In the genomic region with DNA sequence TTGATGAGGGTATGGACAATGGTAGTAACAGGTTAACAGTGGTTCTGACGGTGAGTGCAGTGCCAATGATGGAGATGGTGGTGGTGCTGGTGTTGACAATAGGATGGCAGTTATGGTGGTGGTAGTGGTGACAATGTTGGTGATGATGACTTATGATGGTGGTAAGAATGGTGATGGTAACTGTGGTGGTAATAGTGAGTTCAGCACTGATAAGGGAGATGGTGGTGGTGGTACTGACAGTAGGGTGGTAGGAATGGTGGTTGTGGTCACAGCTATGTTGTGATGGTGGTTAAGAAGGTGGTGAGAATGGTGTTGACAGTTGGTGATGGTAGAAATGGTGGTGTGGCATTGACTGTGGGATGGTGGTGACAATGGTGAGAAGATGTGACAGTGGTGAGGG, we compare ENCODE assay signal across 19 cellular contexts. TPM values are rescaled to one million over a fixed set of nuclear protein-coding genes. Genes with fewer than 3 reads are reported as not detected.
DNase-seq lines count a peak whose midpoint lies in the region; ATAC-seq, FAIRE-seq and TF ChIP-seq lines count a peak whose summit lies in the region.
"Had no signal": no experiment of that assay in that cellular context is flagged by ENCODE, and none has a peak within 500 bp of the region (broad histone marks: within the 10 kb centered on the region; RNA-seq: fewer than 3 reads in every experiment).

No MANE protein-coding gene starts in this region.

- H3K14ac ChIP-seq in neuronal stem cell (ENCODE audit: low read length): no peak overlapping the region

- no peak for ATAC-seq in HG03432 (IDR thresholded peaks at IDR 0.05; ENCODE audit: unreplicated experiment)
- ATAC-seq: GM23338 had no signal

- no peak overlapping the region for H3K4me2 ChIP-seq in neuronal stem cell (ENCODE audit: insufficient read depth, low read length, poor library complexity, severe bottlenecking)
- H3K4me2 ChIP-seq: BLaER1, GM23338, KMS-11 had no signal

- no peak overlapping the region for H2AFZ ChIP-seq in neuronal stem cell (ENCODE audit: low read length)

- H3K36me3 Mint-ChIP-seq in endothelial cell (ENCODE audit: low read depth, unreplicated experiment): peaks cover 7% of the 10 kb centered on the region
- H3K36me3 Mint-ChIP-seq: CD8-positive, alpha-beta memory T cell; IgD-negative memory B cell had no signal

- no peak overlapping the region for H3K4ac ChIP-seq in neuronal stem cell (ENCODE audit: low read length)

- H4K8ac ChIP-seq in neuronal stem cell (ENCODE audit: low read depth, low read length): peak overlapping the region; percentile 0

- H2BK120ac ChIP-seq in neuronal stem cell (ENCODE audit: low read depth, low read length): no peak overlapping the region

- no peak overlapping the region for H3K27ac ChIP-seq in neuronal stem cell (replicated peaks; ENCODE audit: low read length)
- H3K27ac ChIP-seq in SJCRH30: no peak overlapping the region
- H3K27ac ChIP-seq: BLaER1, HL-60, KMS-11 had no signal

- H3K4me3 Mint-ChIP-seq in endothelial cell (ENCODE audit: unreplicated experiment): no peak overlapping the region
- H3K4me3 Mint-ChIP-seq: CD8-positive, alpha-beta memory T cell; GM23338; IgD-negative memory B cell had no signal

- H3K4me1 Mint-ChIP-seq in endothelial cell (ENCODE audit: unreplicated experiment): no peaks in the 10 kb centered on the region
- H3K4me1 Mint-ChIP-seq: CD8-positive, alpha-beta memory T cell had no signal

- H3K9me3 ChIP-seq in neuronal stem cell (replicated peaks in 1 of 2; ENCODE audit: control insufficient read depth in 2 of 2, insufficient read depth in 1 of 2, low read depth in 1 of 2, low read length in 2 of 2) (peaks cover 0 to 5% of the 10 kb centered on the region in 2 donors), SJCRH30 (replicated peaks) (no peaks in the 10 kb centered on the region)
- H3K9me3 ChIP-seq: BLaER1, Caco-2, HAP-1 had no signal

- no CpG with 5 or more reads among the region's 1 CpG for WGBS in neuronal stem cell (ENCODE audit: extremely low coverage in 2 of 2, insufficient read length in 2 of 2, insufficient replicate concordance in 1 of 2), 2 donors

- FAIRE-seq in GM12891 (lab: Jason Lieb, UNC): peak; percentile 20
- FAIRE-seq in HTR-8/SVneo (lab: Jason Lieb, UNC): peak; percentile 86

- H3K4me3 ChIP-seq in neuronal stem cell (ENCODE audit: low read length in 2 of 2): peak overlapping the region in 1 of 2 donors; percentile 24
- no peak overlapping the region for H3K4me3 ChIP-seq in SJCRH30
- H3K4me3 ChIP-seq: BLaER1, GM23338, HAP-1 had no signal

- peak overlapping the region; percentile 1 for H3K27ac Mint-ChIP-seq in endothelial cell (ENCODE audit: unreplicated experiment)
- H3K27ac Mint-ChIP-seq: CD8-positive, alpha-beta memory T cell; GM23338; IgD-negative memory B cell had no signal

- no peak overlapping the region for H2BK12ac ChIP-seq in neuronal stem cell (ENCODE audit: low read length)

- no peak overlapping the region for H3K23ac ChIP-seq in neuronal stem cell (ENCODE audit: low read depth, low read length, poor library complexity)

- H3K36me3 ChIP-seq in neuronal stem cell (replicated peaks in 1 of 2; ENCODE audit: control insufficient read depth in 2 of 2, insufficient read depth in 2 of 2, low read length in 2 of 2) (no peaks in the 10 kb centered on the region), SJCRH30 (no peaks in the 10 kb centered on the region)
- H3K36me3 ChIP-seq: BLaER1, HAP-1 had no signal

- no peak for TF ChIP-seq CTCF in endothelial cell (IDR thresholded peaks at IDR 0.05; ENCODE audit: unreplicated experiment)

- no peak overlapping the region for H3K18ac ChIP-seq in neuronal stem cell (ENCODE audit: low read length)

- DNase-seq in GM12891 (ENCODE audit: insufficient read length, low spot score): no peak
- DNase-seq in HTR-8/SVneo (ENCODE audit: insufficient read length, low spot score): no peak
- DNase-seq in endothelial cell (ENCODE audit: low spot score): no peak
- no peak for DNase-seq in neuronal stem cell (ENCODE audit: low spot score)
- no peak for DNase-seq in activated T-cell treated with anti-CD3 and anti-CD28 coated beads, Interleukin-2, amount 50 U/mL, for 1 hour
- no peak for DNase-seq in SJCRH30
- DNase-seq: 8988T; AML-193; Caco-2; CD8-positive, alpha-beta memory T cell; DND-41; GDM1 had no signal

- no peaks in the 10 kb centered on the region for H3K79me1 ChIP-seq in neuronal stem cell (ENCODE audit: low read depth, low read length)

- H3K27me3 Mint-ChIP-seq in endothelial cell (ENCODE audit: unreplicated experiment): peaks cover 6% of the 10 kb centered on the region

- no peak for TF ChIP-seq POLR2A in GM12891 (IDR thresholded peaks at IDR 0.05; ENCODE audit: low read depth, low read length)

- H4K91ac ChIP-seq in neuronal stem cell (ENCODE audit: low read depth, low read length, poor library complexity): no peak overlapping the region

- no peak overlapping the region for H2BK15ac ChIP-seq in neuronal stem cell (ENCODE audit: low read length)

- H2BK5ac ChIP-seq in neuronal stem cell (ENCODE audit: low read length): no peak overlapping the region

- H3K27me3 ChIP-seq in neuronal stem cell (ENCODE audit: control insufficient read depth in 3 of 3, insufficient read depth in 3 of 3, low read depth in 1 of 3, low read length in 3 of 3) (peaks cover 0 to 28% (median 0%) of the 10 kb centered on the region in 3 experiments), SJCRH30 (peaks cover 2% of the 10 kb centered on the region; the same call in 1 of the 2 replicates)
- H3K27me3 ChIP-seq: BLaER1 had no signal

- no peak overlapping the region for H2AK5ac ChIP-seq in neuronal stem cell (ENCODE audit: low read depth, low read length)

- H3K4me1 ChIP-seq in neuronal stem cell (ENCODE audit: control insufficient read depth in 2 of 2, insufficient read depth in 1 of 2, low read depth in 1 of 2, low read length in 2 of 2): peaks cover 6 to 20% of the 10 kb centered on the region in 2 donors
- H3K4me1 ChIP-seq in SJCRH30: no peaks in the 10 kb centered on the region
- H3K4me1 ChIP-seq: Caco-2, HAP-1 had no signal

- no peaks in the 10 kb centered on the region for H3K9me3 Mint-ChIP-seq in endothelial cell (ENCODE audit: unreplicated experiment)
- H3K9me3 Mint-ChIP-seq: CD8-positive, alpha-beta memory T cell; GM23338 had no signal

- H3K9ac ChIP-seq in neuronal stem cell (ENCODE audit: low read depth, low read length, poor library complexity): no peak overlapping the region
- H3K9ac ChIP-seq: BLaER1, KMS-11 had no signal

TF ChIP-seq in GM12891, 5 proteins besides CTCF, POLR2A, EP300 and RAD21:
- no peak for TF ChIP-seq SPI1 (IDR thresholded peaks at IDR 0.05; ENCODE audit: low read depth, low read length)
- TF ChIP-seq POU2F2 (IDR thresholded peaks at IDR 0.05; ENCODE audit: low read depth, low read length): no peak
- no peak for TF ChIP-seq POLR2AphosphoS5 (IDR thresholded peaks at IDR 0.05; ENCODE audit: low read depth, low read length)
- no peak for TF ChIP-seq PAX5 (IDR thresholded peaks at IDR 0.05; ENCODE audit: insufficient read depth, low read length, severe bottlenecking)
- no peak for TF ChIP-seq TAF1 (IDR thresholded peaks at IDR 0.05; ENCODE audit: low read depth, low read length)

RNA-seq across cellular contexts. Expression of a gene that starts 13.4 kb away (rescaled TPM):
- not detected for polyA plus RNA-seq in GM12891 (2012; ENCODE audit: low read depth, missing spikeins)
- total RNA-seq in endothelial cell (ENCODE audit: unreplicated experiment): 4.8 TPM
- polyA plus RNA-seq in neuronal stem cell (2013, experiment 1 of 2): 2.4 TPM
- 2.7 TPM for polyA plus RNA-seq in neuronal stem cell (2013, experiment 2 of 2)
- total RNA-seq in SJCRH30 (2014; rRNA removed; shearing (Covaris generic)): 0.05 TPM in 1 of 2 replicates, not detected in the other
- total RNA-seq: CD8-positive, alpha-beta memory T cell had no signal
- polyA plus RNA-seq: CD8-positive, alpha-beta memory T cell; IgD-negative memory B cell had no signal
